ENCODE assay signal across 10 cellular contexts in the genomic region with DNA sequence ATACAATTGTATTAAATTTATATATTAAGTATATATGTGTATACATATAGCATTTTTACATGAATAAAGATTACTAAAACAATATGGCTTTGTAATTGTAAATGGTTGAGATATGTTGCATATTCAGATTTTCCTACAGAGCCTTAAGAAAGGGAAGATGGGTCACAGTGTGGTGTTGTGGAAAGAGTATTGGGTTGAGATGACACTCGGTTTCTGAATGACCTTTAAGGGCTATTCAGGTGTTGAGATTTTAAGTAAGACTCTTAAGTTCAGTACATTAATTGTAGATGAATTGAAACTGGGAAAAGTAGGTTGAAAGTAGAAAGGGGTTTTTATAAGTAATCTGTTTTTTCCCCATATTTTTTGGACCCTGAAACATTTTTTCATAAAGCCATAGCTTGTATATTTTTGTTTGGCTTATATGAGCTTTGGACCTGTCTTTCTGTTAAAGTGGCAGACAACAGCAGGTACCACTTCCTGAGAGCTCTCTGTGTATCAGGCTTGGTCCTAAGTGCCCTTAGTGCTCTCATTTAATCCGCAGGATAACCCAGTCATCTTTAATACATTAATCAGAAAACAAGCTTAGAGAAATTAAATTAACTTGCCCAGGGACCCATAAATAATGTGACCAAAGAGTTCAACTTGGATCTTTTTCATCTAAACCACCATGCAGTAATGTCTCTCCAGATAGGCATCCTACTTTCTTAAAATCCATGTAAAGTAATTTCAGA.
"Had no signal": no experiment of that assay in that cellular context is flagged by ENCODE, and none has a peak within 500 bp of the region (broad histone marks: within the 10 kb centered on the region; RNA-seq: fewer than 3 reads in every experiment).

No MANE protein-coding gene starts in this region.

- DNase-seq: activated CD4-positive, alpha-beta memory T cell treated with anti-CD3 and anti-CD28 coated beads, Interleukin-2, amount 10 ng/mL, durations not matched to agents 7 days and 5 days; activated CD4-positive, CD25-positive, alpha-beta regulatory T cell treated with anti-CD3 and anti-CD28 coated beads, Interleukin-2, amount 50 U/mL, for 72 hours; activated CD8-positive, alpha-beta memory T cell treated with anti-CD3 and anti-CD28 coated beads, Interleukin-2, amount 50 U/mL, for 4 hours; colonic mucosa; stimulated activated CD4-positive, alpha-beta T cell treated with anti-CD3 and anti-CD28 coated beads, Interleukin-1b, Interleukin-23, amount 100 ng/mL, for 48 hours; T-helper 1 cell; uterus had no signal

- H3K4me1 ChIP-seq: colonic mucosa, parathyroid adenoma, tibial nerve, uterus had no signal

- ATAC-seq: esophagus mucosa had no signal

- H3K9me3 Mint-ChIP-seq: activated CD4-positive, alpha-beta memory T cell treated with anti-CD3 and anti-CD28 coated beads, Interleukin-2, amount 10 ng/mL, durations not matched to agents 7 days and 5 days had no signal

- H3K4me3 Mint-ChIP-seq: activated CD4-positive, alpha-beta memory T cell treated with anti-CD3 and anti-CD28 coated beads, Interleukin-2, amount 10 ng/mL, durations not matched to agents 7 days and 5 days had no signal

- H3K36me3 ChIP-seq: uterus had no signal

- H3K27me3 ChIP-seq: colonic mucosa, tibial nerve, uterus had no signal

- H3K27ac ChIP-seq: colonic mucosa, parathyroid adenoma, tibial nerve, uterus had no signal

- H3K4me3 ChIP-seq: colonic mucosa, tibial nerve, uterus had no signal

- H3K27ac Mint-ChIP-seq: activated CD4-positive, alpha-beta memory T cell treated with anti-CD3 and anti-CD28 coated beads, Interleukin-2, amount 10 ng/mL, durations not matched to agents 7 days and 5 days had no signal

- H2AFZ ChIP-seq: parathyroid adenoma had no signal

- H3K27me3 Mint-ChIP-seq: activated CD4-positive, alpha-beta memory T cell treated with anti-CD3 and anti-CD28 coated beads, Interleukin-2, amount 10 ng/mL, durations not matched to agents 7 days and 5 days had no signal

- H3K9me3 ChIP-seq: colonic mucosa, tibial nerve, uterus had no signal
